Comparison of ENCODE assay signal across 10 cellular contexts in genomic region chr3:59424268-59425010, GRCh38.
DNase-seq lines count a peak whose midpoint lies in the region; ATAC-seq and TF ChIP-seq lines count a peak whose summit lies in the region.
"Had no signal": no experiment of that assay in that cellular context is flagged by ENCODE, and none has a peak within 500 bp of the region (broad histone marks: within the 10 kb centered on the region; RNA-seq: fewer than 3 reads in every experiment).

No MANE protein-coding gene starts in this region.

- WGBS in aorta, 2 donors = 77 to 79% methylated on average over 10 of the region's 10 CpGs

- no peak for TF ChIP-seq POLR2A in erythroblast (IDR thresholded peaks at IDR 0.05; ENCODE audit: low read length)

- TF ChIP-seq CTCF in BJ (IDR thresholded peaks at IDR 0.05; ENCODE audit: insufficient read depth, low read depth, low read length) = no peak
- no peak for TF ChIP-seq CTCF in activated CD8-positive, alpha-beta T cell treated with anti-CD3 and anti-CD28 coated beads for 36 hours (IDR thresholded peaks at IDR 0.05)
- TF ChIP-seq CTCF in GM10248 (IDR thresholded peaks at IDR 0.05; ENCODE audit: control extremely low read depth, extremely low read depth, low read depth, missing control alignments) = no peak

- no peaks in the 10 kb centered on the region for H3K9me3 ChIP-seq in aorta (ENCODE audit: control insufficient read depth, low read length)
- H3K9me3 ChIP-seq: pancreas had no signal

- no peak overlapping the region for H3K4me3 Mint-ChIP-seq in activated CD8-positive, alpha-beta T cell treated with anti-CD3 and anti-CD28 coated beads for 36 hours

- ATAC-seq in GM21723 (IDR thresholded peaks at IDR 0.05; ENCODE audit: unreplicated experiment) (peak; percentile 59), HG03442 (IDR thresholded peaks at IDR 0.05; ENCODE audit: unreplicated experiment) (no peak), aorta (ENCODE audit: low FRiP score) (no peak)
- ATAC-seq in activated CD8-positive, alpha-beta T cell treated with anti-CD3 and anti-CD28 coated beads for 36 hours = peak; percentile 14

- CTCF ChIA-PET in BJ (lab: Yijun Ruan, JAX) (interaction anchor here (1.0 to 1.6 kb wide), 2 partner anchors 12 kb away, joined by 3 to 4 read pairs; no protein-coding TSS in a partner anchor), GM10248 (lab: Yijun Ruan, JAX) (interaction anchor here (1.1 to 2.2 kb wide), 4 partner anchors 12 to 28 kb away, joined by 3 to 7 read pairs (median 4); no protein-coding TSS in a partner anchor)
- CTCF ChIA-PET in activated CD8-positive, alpha-beta T cell treated with anti-CD3 and anti-CD28 coated beads for 36 hours (lab: Charles Lee) = interaction anchor here (1.1 to 3.5 kb wide), 5 partner anchors 12 to 114 kb away, joined by 4 to 19 read pairs (median 6); no protein-coding TSS in a partner anchor

- no peaks in the 10 kb centered on the region for H3K36me3 Mint-ChIP-seq in activated CD8-positive, alpha-beta T cell treated with anti-CD3 and anti-CD28 coated beads for 36 hours (ENCODE audit: low read depth)

- no peaks in the 10 kb centered on the region for H3K4me1 ChIP-seq in aorta (ENCODE audit: control insufficient read depth in 1 of 2, insufficient read depth in 2 of 2, low read length in 2 of 2)
- H3K4me1 ChIP-seq: pancreas had no signal

- H3K4me3 ChIP-seq in BJ (ENCODE audit: low read depth, low read length) (no peak overlapping the region), aorta (ENCODE audit: low read length in 2 of 2) (no peak overlapping the region)
- H3K4me3 ChIP-seq: pancreas had no signal

- H3K27ac Mint-ChIP-seq in activated CD8-positive, alpha-beta T cell treated with anti-CD3 and anti-CD28 coated beads for 36 hours = peak overlapping the region; percentile 0

- no peaks in the 10 kb centered on the region for H3K9me3 Mint-ChIP-seq in activated CD8-positive, alpha-beta T cell treated with anti-CD3 and anti-CD28 coated beads for 36 hours

- H3K27me3 Mint-ChIP-seq in activated CD8-positive, alpha-beta T cell treated with anti-CD3 and anti-CD28 coated beads for 36 hours = no peaks in the 10 kb centered on the region

- POLR2A ChIA-PET in BJ (lab: Charles Lee) = no interaction called here
- POLR2A ChIA-PET in activated CD8-positive, alpha-beta T cell treated with anti-CD3 and anti-CD28 coated beads for 36 hours (lab: Charles Lee) = interaction anchor here (0.9 to 1.0 kb wide), 2 partner anchors 19 to 132 kb away, joined by 3 read pairs; no protein-coding TSS in a partner anchor
- POLR2A ChIA-PET in GM10248 (lab: Yijun Ruan, JAX) = interaction anchor here (0.6 kb wide), 1 partner anchor 173 kb away, joined by 3 read pairs; no protein-coding TSS in a partner anchor

- no peak overlapping the region for H3K27ac ChIP-seq in aorta (ENCODE audit: low read depth in 1 of 2, low read length in 2 of 2)
- H3K27ac ChIP-seq: HL-60, pancreas had no signal

- H3K36me3 ChIP-seq in BJ (ENCODE audit: control insufficient read depth, insufficient read depth, low read length) (no peaks in the 10 kb centered on the region), aorta (ENCODE audit: control insufficient read depth in 1 of 2, insufficient read depth in 2 of 2, low read length in 1 of 2) (no peaks in the 10 kb centered on the region)
- H3K36me3 ChIP-seq: pancreas had no signal

- peaks cover 63% of the 10 kb centered on the region for H3K4me1 Mint-ChIP-seq in activated CD8-positive, alpha-beta T cell treated with anti-CD3 and anti-CD28 coated beads for 36 hours (ENCODE audit: low read depth)

- DNase-seq in BJ (ENCODE audit: low read depth) = peak; percentile 35
- peak; percentile 46 for DNase-seq in activated CD8-positive, alpha-beta T cell treated with anti-CD3 and anti-CD28 coated beads for 36 hours
- DNase-seq in hepatic stellate cell (ENCODE audit: low spot score) = peak; percentile 63
- no peak for DNase-seq in GM10248 (ENCODE audit: extremely low spot score)
- DNase-seq in erythroblast (lab: John Stamatoyannopoulos, UW) = no peak
- DNase-seq in aorta = no peak
- DNase-seq: pancreas had no signal

- no peaks in the 10 kb centered on the region; the same call in none of the 2 replicates for H3K27me3 ChIP-seq in BJ (ENCODE audit: control insufficient read depth, insufficient read depth, low read length)
- H3K27me3 ChIP-seq in aorta (ENCODE audit: control insufficient read depth in 1 of 2, insufficient read depth in 2 of 2, low read length in 1 of 2) = no peaks in the 10 kb centered on the region
- H3K27me3 ChIP-seq: pancreas had no signal

- intact Hi-C loops in activated CD8-positive, alpha-beta T cell treated with anti-CD3 and anti-CD28 coated beads for 36 hours (cut with micrococcal nuclease) = no loop called here
- intact Hi-C loops in aorta (cut with DNase I) = no loop called here

Comparison
In these comparisons a context has a peak if more than half of its experiments do, and no peak if none do; other contexts are left out.
1. DNase-seq: peak in BJ (single experiment), activated CD8-positive, alpha-beta T cell treated with anti-CD3 and anti-CD28 coated beads for 36 hours (single experiment) and hepatic stellate cell (single experiment); none in GM10248 (single experiment), erythroblast (0 of 2) and aorta (0 of 2).
2. ATAC-seq: peak in GM21723 (single experiment) and activated CD8-positive, alpha-beta T cell treated with anti-CD3 and anti-CD28 coated beads for 36 hours (single experiment); none in HG03442 (single experiment) and aorta (single experiment).